ENCODE assay signal across 9 cellular contexts in genomic region chr19:7799640-7800355, GRCh38. TPM values are rescaled to one million over a fixed set of nuclear protein-coding genes. Genes with fewer than 3 reads are reported as not detected.
A peak's percentile ranks its signal among the peaks of the same experiment; 100 is the strongest.
DNase-seq lines count a peak whose midpoint lies in the region; ATAC-seq, FAIRE-seq and TF ChIP-seq lines count a peak whose summit lies in the region.
"Had no signal": no experiment of that assay in that cellular context is flagged by ENCODE, and none has a peak within 500 bp of the region (broad histone marks: within the 10 kb centered on the region; RNA-seq: fewer than 3 reads in every experiment).

No MANE protein-coding gene starts in this region.

- H3K27ac ChIP-seq in astrocyte (ENCODE audit: low read depth, low read length), result no peak overlapping the region

- H3K4me1 ChIP-seq in astrocyte (ENCODE audit: insufficient read depth, low read length), result no peaks in the 10 kb centered on the region

- no peak overlapping the region for H3K9ac ChIP-seq in astrocyte (ENCODE audit: low read length)

- no peaks in the 10 kb centered on the region for H3K4me1 Mint-ChIP-seq in astrocyte (ENCODE audit: low read depth, unreplicated experiment)

- peaks cover 21% of the 10 kb centered on the region for H3K9me3 Mint-ChIP-seq in astrocyte (ENCODE audit: unreplicated experiment)

- peak overlapping the region; percentile 73 for H3K4me2 ChIP-seq in astrocyte (ENCODE audit: low read length)

- H3K4me3 ChIP-seq in astrocyte (ENCODE audit: insufficient read depth, low read depth, low read length), result no peak overlapping the region

- H3K27ac Mint-ChIP-seq in astrocyte (ENCODE audit: unreplicated experiment), result no peak overlapping the region

- peak; percentile 56 for TF ChIP-seq CTCF in astrocyte (IDR thresholded peaks at IDR 0.05; ENCODE audit: insufficient read depth, low read depth, low read length)

- H3K36me3 Mint-ChIP-seq in astrocyte (ENCODE audit: low read depth, unreplicated experiment), result no peaks in the 10 kb centered on the region

- no peak for FAIRE-seq in astrocyte (lab: Jason Lieb, UNC)

- no peaks in the 10 kb centered on the region for H3K27me3 ChIP-seq in astrocyte (ENCODE audit: insufficient read depth, low read length)

- H4K20me1 ChIP-seq in astrocyte (ENCODE audit: insufficient read depth, low read length), result no peaks in the 10 kb centered on the region

- no peak overlapping the region for H3K4me3 Mint-ChIP-seq in astrocyte (ENCODE audit: unreplicated experiment)

- H3K36me3 ChIP-seq in astrocyte (ENCODE audit: insufficient read depth, low read length), result no peaks in the 10 kb centered on the region

- DNase-seq in GM04504 (ENCODE audit: low read depth) (peak; percentile 35), NCI-H128 (lab: John Stamatoyannopoulos, UW; ENCODE audit: unreplicated experiment) (peak; percentile 56), T-helper 1 cell (peak in 4 of 5 donors; percentile 17 to 68 (median 52)), astrocyte (ENCODE audit: low read depth) (peak; percentile 35), hepatic stellate cell (ENCODE audit: low spot score) (peak; percentile 74), putamen (ENCODE audit: low spot score) (peak; percentile 50), 8988T (no peak)

- peaks cover 6% of the 10 kb centered on the region for H3K27me3 Mint-ChIP-seq in astrocyte (ENCODE audit: low read depth, unreplicated experiment)

- peaks cover 6% of the 10 kb centered on the region for H3K9me3 ChIP-seq in astrocyte (ENCODE audit: insufficient read depth, low read depth, low read length)

- no peak for ATAC-seq in HG03521 (IDR thresholded peaks at IDR 0.05; ENCODE audit: unreplicated experiment)

- H2AFZ ChIP-seq in astrocyte (ENCODE audit: low read depth, low read length), result peak overlapping the region; percentile 13

- no peaks in the 10 kb centered on the region for H3K79me2 ChIP-seq in astrocyte (ENCODE audit: insufficient read depth, low read length)

RNA-seq across cellular contexts. Expression of gene EVI5L, which starts 30.2 kb away (rescaled TPM):
- total RNA-seq in astrocyte, result 22.1 and 25.7 TPM in 2 replicates

RNA-seq across cellular contexts. Expression of gene CLEC4M, which starts 36.8 kb away (rescaled TPM):
- total RNA-seq in astrocyte, result not detected in 2 replicates
- total RNA-seq: skeletal muscle tissue had no signal

RNA-seq across cellular contexts. Expression of gene CD209, which starts 52.5 kb away (rescaled TPM):
- total RNA-seq in astrocyte, result not detected in 2 replicates
